Comparison of ENCODE assay signal across 1 cellular context in the genomic region with DNA sequence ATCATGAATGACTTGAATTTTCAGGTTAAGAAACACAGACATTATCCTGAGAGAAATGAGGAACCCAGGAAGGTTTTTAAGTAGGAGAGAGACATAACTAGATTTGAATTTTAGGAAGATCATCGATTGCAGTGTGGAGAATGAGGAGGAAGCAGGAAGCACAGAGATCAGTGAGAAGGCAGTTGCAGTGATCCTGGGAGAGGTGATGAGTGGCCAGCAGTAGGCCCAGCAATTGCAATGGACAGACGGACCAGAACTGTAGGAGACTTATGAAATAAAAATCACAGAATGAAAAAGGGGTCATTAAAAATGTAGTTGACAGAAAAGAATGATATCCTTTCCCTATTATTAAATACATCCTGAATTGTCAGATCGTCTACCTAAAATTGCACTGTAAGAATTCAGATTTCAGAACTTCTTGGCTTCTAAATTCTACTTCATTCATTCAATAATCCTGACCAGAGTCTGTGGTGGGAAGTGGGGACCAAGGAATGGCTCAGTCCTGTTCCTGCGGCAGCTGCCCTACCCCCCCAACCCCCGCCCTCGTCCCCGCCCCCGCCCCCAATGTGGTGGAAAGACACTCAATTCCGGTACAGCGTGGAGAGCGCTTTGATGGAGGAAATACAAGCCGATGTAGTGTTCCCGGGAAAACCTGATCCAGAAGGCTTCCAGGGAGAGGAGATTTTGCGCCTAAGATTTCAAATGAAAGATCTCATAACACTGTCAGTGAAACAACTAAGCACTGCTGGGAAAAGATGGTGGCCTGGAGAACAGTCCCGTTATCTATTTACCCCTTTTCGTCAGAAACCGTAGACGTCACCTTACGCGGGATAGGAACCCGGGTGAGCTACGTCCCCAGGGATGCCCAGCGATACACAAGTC.
TF ChIP-seq lines count a peak whose summit lies in the region.

No MANE protein-coding gene starts in this region.

TF ChIP-seq in K562, 482 proteins besides CTCF, POLR2A, EP300 and RAD21 (continued from another document and continues in another):
- TF ChIP-seq TRIM24 (IDR thresholded peaks at IDR 0.05): no peak
- no peak for TF ChIP-seq NCOA6 (IDR thresholded peaks at IDR 0.05)
- 0 out of 2 replicates have a peak, but pooled peaks have one; percentile 25 for TF ChIP-seq SMAD3 (CRISPR knock-in tag; conservative IDR thresholded peaks at IDR 0.05)
- TF ChIP-seq MNT (conservative IDR thresholded peaks at IDR 0.05): no peak
- no peak for TF ChIP-seq PYGO2 (tag; IDR thresholded peaks at IDR 0.05)
- TF ChIP-seq THRAP3 (IDR thresholded peaks at IDR 0.05; ENCODE audit: borderline replicate concordance): no peak
- peak in 1 of 3 experiments; percentile 76 for TF ChIP-seq YY1 (IDR thresholded peaks at IDR 0.05; ENCODE audit: borderline replicate concordance in 1 of 3, control insufficient read depth in 1 of 3, extremely low read depth in 1 of 3, insufficient read depth in 3 of 3, insufficient read length in 1 of 3, insufficient replicate concordance in 2 of 3, low read depth in 1 of 3, low read length in 2 of 3)
- TF ChIP-seq, protein P1, sequence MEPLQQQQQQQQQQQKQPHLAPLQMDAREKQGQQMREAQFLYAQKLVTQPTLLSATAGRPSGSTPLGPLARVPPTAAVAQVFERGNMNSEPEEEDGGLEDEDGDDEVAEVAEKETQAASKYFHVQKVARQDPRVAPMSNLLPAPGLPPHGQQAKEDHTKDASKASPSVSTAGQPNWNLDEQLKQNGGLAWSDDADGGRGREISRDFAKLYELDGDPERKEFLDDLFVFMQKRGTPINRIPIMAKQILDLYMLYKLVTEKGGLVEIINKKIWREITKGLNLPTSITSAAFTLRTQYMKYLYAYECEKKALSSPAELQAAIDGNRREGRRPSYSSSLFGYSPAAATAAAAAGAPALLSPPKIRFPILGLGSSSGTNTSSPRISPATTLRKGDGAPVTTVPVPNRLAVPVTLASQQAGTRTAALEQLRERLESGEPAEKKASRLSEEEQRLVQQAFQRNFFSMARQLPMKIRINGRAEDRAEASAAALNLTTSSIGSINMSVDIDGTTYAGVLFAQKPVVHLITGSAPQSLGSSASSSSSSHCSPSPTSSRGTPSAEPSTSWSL (CRISPR knock-in tag; IDR thresholded peaks at IDR 0.05; ENCODE audit: borderline replicate concordance): no peak
- peak; percentile 14; the same call in 1 of the 2 replicates for TF ChIP-seq HDGF (IDR thresholded peaks at IDR 0.05)
- TF ChIP-seq ZNF408 (CRISPR knock-in tag; IDR thresholded peaks at IDR 0.05; ENCODE audit: low read depth): no peak
- no peak for TF ChIP-seq NFE2L1 (tag; IDR thresholded peaks at IDR 0.05; ENCODE audit: borderline replicate concordance, low read depth)
- TF ChIP-seq FOSL1 (tag; conservative IDR thresholded peaks at IDR 0.05): no peak
- TF ChIP-seq L3MBTL2 (IDR thresholded peaks at IDR 0.05): no peak
- no peak for TF ChIP-seq ZNF717 (CRISPR knock-in tag; IDR thresholded peaks at IDR 0.05)
- peak; percentile 7; the same call in 1 of the 2 replicates for TF ChIP-seq SPI1 (IDR thresholded peaks at IDR 0.05; ENCODE audit: borderline replicate concordance, low read depth, low read length)
- no peak for TF ChIP-seq RNF219 (CRISPR knock-in tag; IDR thresholded peaks at IDR 0.05)
- TF ChIP-seq, protein P2, sequence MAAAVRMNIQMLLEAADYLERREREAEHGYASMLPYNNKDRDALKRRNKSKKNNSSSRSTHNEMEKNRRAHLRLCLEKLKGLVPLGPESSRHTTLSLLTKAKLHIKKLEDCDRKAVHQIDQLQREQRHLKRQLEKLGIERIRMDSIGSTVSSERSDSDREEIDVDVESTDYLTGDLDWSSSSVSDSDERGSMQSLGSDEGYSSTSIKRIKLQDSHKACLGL (CRISPR knock-in tag; IDR thresholded peaks at IDR 0.05; ENCODE audit: borderline replicate concordance, poor library complexity, severe bottlenecking): peak; percentile 28
- no peak; the same call in 1 of the 2 replicates for TF ChIP-seq RNF2 (IDR thresholded peaks at IDR 0.05)
- no peak for TF ChIP-seq ESRRA (IDR thresholded peaks at IDR 0.05; ENCODE audit: borderline replicate concordance, low read depth)
- no peak for TF ChIP-seq HCFC1 (IDR thresholded peaks at IDR 0.05; ENCODE audit: low read depth, low read length)
- no peak for TF ChIP-seq FOXJ2 (tag; IDR thresholded peaks at IDR 0.05)
- TF ChIP-seq HDAC3 (IDR thresholded peaks at IDR 0.05; ENCODE audit: borderline replicate concordance, partially characterized antibody): no peak
- TF ChIP-seq ZNF384 (IDR thresholded peaks at IDR 0.05; ENCODE audit: low read depth, low read length): no peak
- peak; percentile 6; the same call in 1 of the 2 replicates for TF ChIP-seq ZNF592 (IDR thresholded peaks at IDR 0.05)
- peak in 1 of 2 experiments; percentile 10; a peak in 1 of 4 replicates for TF ChIP-seq ARNT (IDR thresholded peaks at IDR 0.05)
- no peak for TF ChIP-seq SMARCE1 (IDR thresholded peaks at IDR 0.05)
- TF ChIP-seq BCOR (IDR thresholded peaks at IDR 0.05): no peak
- TF ChIP-seq TEAD2 (tag; IDR thresholded peaks at IDR 0.05): no peak
- no peak for TF ChIP-seq NCOA4 (IDR thresholded peaks at IDR 0.05; ENCODE audit: partially characterized antibody)
- no peak for TF ChIP-seq MED1 (CRISPR knock-in tag; IDR thresholded peaks at IDR 0.05; ENCODE audit: borderline replicate concordance)
- TF ChIP-seq TCF7L2 (IDR thresholded peaks at IDR 0.05; ENCODE audit: low read depth, low read length): no peak
- no peak for TF ChIP-seq ZNF778 (CRISPR knock-in tag; IDR thresholded peaks at IDR 0.05)
- no peak for TF ChIP-seq ZC3H8 (IDR thresholded peaks at IDR 0.05)
- no peak for TF ChIP-seq HMG20B (CRISPR knock-in tag; IDR thresholded peaks at IDR 0.05)
- TF ChIP-seq, protein P3, sequence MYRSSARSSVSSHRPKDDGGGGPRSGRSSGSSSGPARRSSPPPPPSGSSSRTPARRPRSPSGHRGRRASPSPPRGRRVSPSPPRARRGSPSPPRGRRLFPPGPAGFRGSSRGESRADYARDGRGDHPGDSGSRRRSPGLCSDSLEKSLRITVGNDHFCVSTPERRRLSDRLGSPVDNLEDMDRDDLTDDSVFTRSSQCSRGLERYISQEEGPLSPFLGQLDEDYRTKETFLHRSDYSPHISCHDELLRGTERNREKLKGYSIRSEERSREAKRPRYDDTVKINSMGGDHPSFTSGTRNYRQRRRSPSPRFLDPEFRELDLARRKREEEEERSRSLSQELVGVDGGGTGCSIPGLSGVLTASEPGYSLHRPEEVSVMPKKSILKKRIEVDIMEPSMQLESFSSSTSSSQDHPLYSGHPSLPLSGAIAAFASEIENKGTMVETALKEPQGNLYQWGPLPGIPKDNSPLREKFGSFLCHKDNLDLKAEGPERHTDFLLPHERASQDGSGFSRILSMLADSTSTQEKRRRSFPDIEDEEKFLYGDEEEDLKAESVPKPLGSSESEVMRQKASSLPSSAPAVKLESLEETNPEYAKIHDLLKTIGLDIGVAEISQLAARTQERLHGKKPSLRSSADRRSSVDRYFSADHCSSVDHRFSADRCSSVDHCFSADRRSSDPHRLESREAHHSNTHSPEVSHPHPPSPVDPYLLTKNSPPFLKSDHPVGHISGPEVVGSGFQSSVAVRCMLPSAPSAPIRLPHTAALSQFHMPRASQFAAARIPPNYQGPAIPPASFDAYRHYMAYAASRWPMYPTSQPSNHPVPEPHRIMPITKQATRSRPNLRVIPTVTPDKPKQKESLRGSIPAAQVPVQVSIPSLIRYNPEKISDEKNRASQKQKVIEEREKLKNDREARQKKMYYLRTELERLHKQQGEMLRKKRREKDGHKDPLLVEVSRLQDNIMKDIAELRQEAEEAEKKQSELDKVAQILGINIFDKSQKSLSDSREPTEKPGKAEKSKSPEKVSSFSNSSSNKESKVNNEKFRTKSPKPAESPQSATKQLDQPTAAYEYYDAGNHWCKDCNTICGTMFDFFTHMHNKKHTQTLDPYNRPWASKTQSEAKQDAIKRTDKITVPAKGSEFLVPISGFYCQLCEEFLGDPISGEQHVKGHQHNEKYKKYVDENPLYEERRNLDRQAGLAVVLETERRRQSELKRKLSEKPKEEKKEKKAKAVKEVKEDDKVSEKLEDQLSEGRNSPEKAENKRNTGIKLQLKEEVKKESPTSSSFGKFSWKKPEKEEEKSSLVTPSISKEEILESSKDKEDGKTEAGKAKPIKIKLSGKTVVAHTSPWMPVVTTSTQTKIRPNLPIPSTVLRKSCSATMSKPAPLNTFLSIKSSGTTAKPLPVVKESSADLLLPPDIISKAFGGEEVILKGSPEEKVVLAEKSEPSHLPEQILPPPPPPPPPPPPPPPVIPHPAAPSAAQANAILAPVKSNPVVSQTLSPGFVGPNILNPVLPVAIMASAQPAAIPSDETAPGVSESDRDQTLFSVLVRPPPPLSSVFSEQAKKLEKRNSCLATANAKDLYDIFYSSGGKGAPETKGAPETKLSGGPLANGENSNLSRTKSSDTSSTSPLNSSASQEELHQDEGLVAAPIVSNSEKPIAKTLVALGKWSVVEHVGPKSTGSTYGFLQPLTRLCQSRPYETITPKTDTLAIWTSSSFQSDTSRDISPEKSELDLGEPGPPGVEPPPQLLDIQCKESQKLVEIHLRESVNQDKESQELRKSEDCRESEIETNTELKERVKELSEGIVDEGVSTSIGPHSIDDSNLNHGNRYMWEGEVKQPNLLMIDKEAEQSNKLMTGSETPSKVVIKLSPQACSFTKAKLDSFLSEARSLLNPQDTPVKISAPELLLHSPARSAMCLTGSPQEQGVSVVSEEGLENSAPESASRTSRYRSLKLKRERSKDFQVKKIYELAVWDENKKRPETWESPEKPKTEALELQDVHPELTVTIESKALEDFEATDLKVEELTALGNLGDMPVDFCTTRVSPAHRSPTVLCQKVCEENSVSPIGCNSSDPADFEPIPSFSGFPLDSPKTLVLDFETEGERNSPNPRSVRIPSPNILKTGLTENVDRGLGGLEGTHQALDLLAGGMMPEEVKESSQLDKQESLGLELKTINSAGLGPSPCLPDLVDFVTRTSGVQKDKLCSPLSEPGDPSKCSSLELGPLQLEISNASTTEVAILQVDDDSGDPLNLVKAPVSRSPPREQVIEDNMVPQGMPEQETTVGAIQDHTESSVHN (IDR thresholded peaks at IDR 0.05; ENCODE audit: borderline replicate concordance in 1 of 2, low read depth in 1 of 2): 0 out of 4 replicates have a peak, but pooled peaks of 1 of the 2 experiments have one; percentile 6
- TF ChIP-seq TCFL5 (CRISPR knock-in tag; conservative IDR thresholded peaks at IDR 0.05): no peak
- TF ChIP-seq ZNF444 (CRISPR knock-in tag; IDR thresholded peaks at IDR 0.05): no peak
- TF ChIP-seq KDM5B (IDR thresholded peaks at IDR 0.05; ENCODE audit: insufficient replicate concordance, low read depth, low read length): no peak
